In genomic region chrX:318068-318738, GRCh38 we compare ENCODE assay signal across 8 cellular contexts. TPM values are rescaled to one million over a fixed set of nuclear protein-coding genes. Genes with fewer than 3 reads are reported as not detected.
DNase-seq lines count a peak whose midpoint lies in the region; ATAC-seq and TF ChIP-seq lines count a peak whose summit lies in the region.

No MANE protein-coding gene starts in this region.

- H3K27ac ChIP-seq in endodermal cell (ENCODE audit: low read depth, low read length) (peak overlapping the region; percentile 92), mucosa of rectum (ENCODE audit: low read depth in 2 of 2, low read length in 2 of 2) (peak overlapping the region; percentile 95 to 98)

- DNase-seq in AG08395 (ENCODE audit: low spot score) (peak; percentile 98), endodermal cell (peak; percentile 100), DMS114 treated with DMSO at 0.1 percent for 48 hours (lab: John Stamatoyannopoulos, UW; ENCODE audit: unreplicated experiment) (no peak)
- peak; percentile 99 for DNase-seq in activated CD4-positive, alpha-beta memory T cell treated with anti-CD3 and anti-CD28 coated beads for 36 hours
- peak; percentile 85 to 90 for DNase-seq in stimulated activated CD8-positive, alpha-beta memory T cell treated with anti-CD3 and anti-CD28 coated beads, Interleukin-7, amount 100 ng/mL, for 1 hour (ENCODE audit: low read depth in 2 of 2)

- no peaks in the 10 kb centered on the region for H3K27me3 Mint-ChIP-seq in activated CD4-positive, alpha-beta memory T cell treated with anti-CD3 and anti-CD28 coated beads for 36 hours
- no peaks in the 10 kb centered on the region for H3K27me3 Mint-ChIP-seq in endodermal cell (ENCODE audit: insufficient read depth)

- no peaks in the 10 kb centered on the region for H3K9me3 ChIP-seq in endodermal cell (ENCODE audit: control insufficient read depth, low read length)
- no peaks in the 10 kb centered on the region for H3K9me3 ChIP-seq in mucosa of rectum (ENCODE audit: control insufficient read depth in 2 of 2, low read length in 2 of 2)

- CTCF ChIA-PET in activated CD4-positive, alpha-beta memory T cell treated with anti-CD3 and anti-CD28 coated beads for 36 hours (lab: Charles Lee): no interaction called here

- H3K9me3 Mint-ChIP-seq in activated CD4-positive, alpha-beta memory T cell treated with anti-CD3 and anti-CD28 coated beads for 36 hours: no peaks in the 10 kb centered on the region
- H3K9me3 Mint-ChIP-seq in endodermal cell: peaks cover 2% of the 10 kb centered on the region

- H3K4me3 Mint-ChIP-seq in activated CD4-positive, alpha-beta memory T cell treated with anti-CD3 and anti-CD28 coated beads for 36 hours: peak overlapping the region; percentile 91
- peak overlapping the region; percentile 83 for H3K4me3 Mint-ChIP-seq in endodermal cell

- H3K36me3 ChIP-seq in endodermal cell (ENCODE audit: control insufficient read depth, insufficient read depth, low read length) (peaks cover 21% of the 10 kb centered on the region), mucosa of rectum (ENCODE audit: control insufficient read depth in 2 of 2, insufficient read depth in 2 of 2, low read length in 2 of 2) (peaks cover 20% of the 10 kb centered on the region in 2 donors)

- peak overlapping the region; percentile 57 for H3K9ac ChIP-seq in endodermal cell (ENCODE audit: extremely low read depth, low read length, poor library complexity, severe bottlenecking)
- H3K9ac ChIP-seq in mucosa of rectum (ENCODE audit: low read depth in 1 of 2, low read length in 2 of 2): peak overlapping the region; percentile 86

- H3K36me3 Mint-ChIP-seq in activated CD4-positive, alpha-beta memory T cell treated with anti-CD3 and anti-CD28 coated beads for 36 hours: peaks cover 14% of the 10 kb centered on the region
- peaks cover 10% of the 10 kb centered on the region for H3K36me3 Mint-ChIP-seq in endodermal cell (ENCODE audit: low read depth)

- no peak for TF ChIP-seq CTCF in endodermal cell (conservative IDR thresholded peaks at IDR 0.05)

- intact Hi-C loops in activated CD4-positive, alpha-beta memory T cell treated with anti-CD3 and anti-CD28 coated beads for 36 hours (cut with micrococcal nuclease): loop anchor here (1.0 to 2.0 kb wide), 7 partner anchors 35 to 1343 kb away; partner anchors contain the start of genes ASMTL and SLC25A6

- peaks cover 20% of the 10 kb centered on the region for H3K4me1 Mint-ChIP-seq in activated CD4-positive, alpha-beta memory T cell treated with anti-CD3 and anti-CD28 coated beads for 36 hours (ENCODE audit: low read depth)
- H3K4me1 Mint-ChIP-seq in endodermal cell: peaks cover 5% of the 10 kb centered on the region

- ATAC-seq in GM19395 (IDR thresholded peaks at IDR 0.05; ENCODE audit: unreplicated experiment) (peak; percentile 68), HG03565 (IDR thresholded peaks at IDR 0.05; ENCODE audit: unreplicated experiment) (peak; percentile 57)

- H3K4me3 ChIP-seq in endodermal cell (ENCODE audit: low read length) (peak overlapping the region; percentile 80), mucosa of rectum (ENCODE audit: low read length in 2 of 2) (peak overlapping the region; percentile 76 to 91)

- H3K27me3 ChIP-seq in endodermal cell (ENCODE audit: control insufficient read depth, insufficient read depth, low read length, poor library complexity, severe bottlenecking): no peaks in the 10 kb centered on the region
- H3K27me3 ChIP-seq in mucosa of rectum (ENCODE audit: control insufficient read depth in 2 of 2, insufficient read depth in 2 of 2, low read length in 2 of 2): no peaks in the 10 kb centered on the region

- H3K27ac Mint-ChIP-seq in activated CD4-positive, alpha-beta memory T cell treated with anti-CD3 and anti-CD28 coated beads for 36 hours: peak overlapping the region; percentile 99
- H3K27ac Mint-ChIP-seq in endodermal cell: peak overlapping the region; percentile 98

- no peaks in the 10 kb centered on the region for H3K4me1 ChIP-seq in endodermal cell (ENCODE audit: control insufficient read depth, insufficient read depth, low read length)
- peaks cover 13 to 17% of the 10 kb centered on the region in 2 donors for H3K4me1 ChIP-seq in mucosa of rectum (ENCODE audit: control insufficient read depth in 2 of 2, insufficient read depth in 2 of 2, low read length in 2 of 2)

- POLR2A ChIA-PET in activated CD4-positive, alpha-beta memory T cell treated with anti-CD3 and anti-CD28 coated beads for 36 hours (lab: Charles Lee): no interaction called here

- 0 to 1% methylated on average over 4 to 61 of the region's 61 CpGs for WGBS in endodermal cell (ENCODE audit: insufficient coverage in 1 of 2, insufficient read length in 1 of 2), 2 experiments

RNA-seq across cellular contexts. Expression of gene GTPBP6, which starts 0.4 kb away (rescaled TPM):
- 10 to 100 TPM; 60.0 to 62.4 TPM for total RNA-seq in activated CD4-positive, alpha-beta memory T cell treated with anti-CD3 and anti-CD28 coated beads for 36 hours
- 10 to 100 TPM; 58.8 to 61.0 TPM for total RNA-seq in endodermal cell
- polyA plus RNA-seq in endodermal cell (2013, experiment 1 of 2): 48.2 TPM
- 45.2 TPM for polyA plus RNA-seq in endodermal cell (2013, experiment 2 of 2)

RNA-seq across cellular contexts. Expression of gene PLCXD1, which starts 37.0 kb away (rescaled TPM):
- total RNA-seq in activated CD4-positive, alpha-beta memory T cell treated with anti-CD3 and anti-CD28 coated beads for 36 hours: 10 to 100 TPM; 42.2 to 46.5 TPM
- total RNA-seq in endodermal cell: 10 to 100 TPM; 70.3 to 96.9 TPM
- 63.9 TPM for polyA plus RNA-seq in endodermal cell (2013, experiment 1 of 2)
- polyA plus RNA-seq in endodermal cell (2013, experiment 2 of 2): 64.7 TPM
